8 cellular contexts compared by ENCODE assay signal in the genomic region with DNA sequence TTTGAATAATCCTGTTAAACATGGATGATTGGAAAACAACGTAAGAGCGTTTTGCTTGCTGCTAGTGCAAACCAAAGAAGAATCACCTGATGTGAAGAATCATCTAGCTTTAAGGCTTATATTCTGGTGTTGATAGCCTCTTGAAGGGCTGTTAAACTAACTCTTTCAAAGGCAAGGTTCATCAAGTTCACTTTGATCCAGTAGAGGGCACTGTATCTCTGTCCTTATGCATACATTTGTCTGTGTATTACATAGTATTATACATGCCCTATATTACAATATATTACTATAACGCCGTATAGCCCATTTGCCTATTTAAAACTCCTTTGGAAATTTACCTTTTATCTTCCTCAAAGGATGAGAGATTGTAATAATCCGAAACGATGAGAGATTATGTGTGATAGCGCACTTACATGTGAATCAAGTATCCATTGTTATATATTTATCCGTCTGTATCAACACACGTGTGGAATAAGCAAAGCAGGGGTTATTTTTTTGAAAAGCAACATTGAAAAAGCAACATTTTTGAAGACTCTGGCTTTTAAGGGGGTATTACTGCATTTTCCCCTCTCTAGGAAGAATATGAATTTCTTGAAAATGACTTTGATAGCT. TPM values are rescaled to one million over a fixed set of nuclear protein-coding genes. Genes with fewer than 3 reads are reported as not detected.
DNase-seq lines count a peak whose midpoint lies in the region; ATAC-seq and TF ChIP-seq lines count a peak whose summit lies in the region.

No MANE protein-coding gene starts in this region.

- CTCF ChIA-PET in activated naive CD4-positive, alpha-beta T cell treated with anti-CD3 and anti-CD28 coated beads for 36 hours (lab: Charles Lee), result interaction anchor here (0.7 to 6.3 kb wide), 10 partner anchors 8 to 494 kb away, joined by 3 to 35 read pairs (median 4); no protein-coding TSS in a partner anchor

- H3K4me1 Mint-ChIP-seq in T-helper 17 cell, result no peaks in the 10 kb centered on the region
- no peaks in the 10 kb centered on the region for H3K4me1 Mint-ChIP-seq in glutamatergic neuron (ENCODE audit: low read depth, unreplicated experiment)
- no peaks in the 10 kb centered on the region for H3K4me1 Mint-ChIP-seq in activated naive CD4-positive, alpha-beta T cell treated with anti-CD3 and anti-CD28 coated beads for 36 hours (ENCODE audit: low read depth)

- ATAC-seq in T-helper 17 cell (peak; percentile 63), HG03378 (IDR thresholded peaks at IDR 0.05; ENCODE audit: unreplicated experiment) (no peak)

- peaks cover 2% of the 10 kb centered on the region for H3K9me3 Mint-ChIP-seq in glutamatergic neuron (ENCODE audit: unreplicated experiment)
- H3K9me3 Mint-ChIP-seq in activated naive CD4-positive, alpha-beta T cell treated with anti-CD3 and anti-CD28 coated beads for 36 hours, result peaks cover 3% of the 10 kb centered on the region

- no peaks in the 10 kb centered on the region for H3K9me3 ChIP-seq in T-helper 17 cell (ENCODE audit: control insufficient read depth, low read length, poor library complexity, severe bottlenecking)

- H3K4me3 Mint-ChIP-seq in T-helper 17 cell, result no peak overlapping the region
- H3K4me3 Mint-ChIP-seq in glutamatergic neuron (ENCODE audit: unreplicated experiment), result no peak overlapping the region
- H3K4me3 Mint-ChIP-seq in activated naive CD4-positive, alpha-beta T cell treated with anti-CD3 and anti-CD28 coated beads for 36 hours, result no peak overlapping the region

- in situ Hi-C loops in GM13977 (cut with MboI; ENCODE audit: low pct_unique_long_range_greater_than_20kb, low sequenced_read_pairs, unreplicated experiment), result loop anchor here (10.0 kb wide), 1 partner anchor 487 kb away; no protein-coding TSS in a partner anchor

- H3K36me3 Mint-ChIP-seq in T-helper 17 cell (ENCODE audit: low read depth) (peaks cover 3% of the 10 kb centered on the region), glutamatergic neuron (ENCODE audit: unreplicated experiment) (no peaks in the 10 kb centered on the region)
- no peaks in the 10 kb centered on the region for H3K36me3 Mint-ChIP-seq in activated naive CD4-positive, alpha-beta T cell treated with anti-CD3 and anti-CD28 coated beads for 36 hours (ENCODE audit: low read depth)

- TF ChIP-seq CTCF in AG10803 (conservative IDR thresholded peaks at IDR 0.05; ENCODE audit: low read length) (peak; percentile 78), GM13977 (IDR thresholded peaks at IDR 0.05; ENCODE audit: extremely low read depth, insufficient read depth, missing control alignments) (peak; percentile 65), glutamatergic neuron (IDR thresholded peaks at IDR 0.05; ENCODE audit: partially characterized antibody, unreplicated experiment) (peak; percentile 58)

- no peak overlapping the region for H3K4me3 ChIP-seq in AG10803 (ENCODE audit: low read length)
- H3K4me3 ChIP-seq in skeletal muscle cell (ENCODE audit: low read depth, low read length), result no peak overlapping the region

- peak; percentile 53 for DNase-seq in AG10803 (ENCODE audit: low read depth)
- DNase-seq in GM13977 (ENCODE audit: low spot score), result peak; percentile 72
- peak; percentile 43 for DNase-seq in NCI-H1436 (lab: John Stamatoyannopoulos, UW)
- DNase-seq in T-helper 17 cell, result no peak
- no peak for DNase-seq in glutamatergic neuron
- DNase-seq in skeletal muscle cell (ENCODE audit: low read depth), result peak; percentile 2
- DNase-seq in activated naive CD4-positive, alpha-beta T cell treated with anti-CD3 and anti-CD28 coated beads for 36 hours, result no peak

- H3K27me3 Mint-ChIP-seq in T-helper 17 cell, result peaks cover 74% of the 10 kb centered on the region
- H3K27me3 Mint-ChIP-seq in glutamatergic neuron (ENCODE audit: unreplicated experiment), result no peaks in the 10 kb centered on the region
- peaks cover 27% of the 10 kb centered on the region for H3K27me3 Mint-ChIP-seq in activated naive CD4-positive, alpha-beta T cell treated with anti-CD3 and anti-CD28 coated beads for 36 hours (ENCODE audit: low read depth)

- intact Hi-C loops in activated naive CD4-positive, alpha-beta T cell treated with anti-CD3 and anti-CD28 coated beads for 36 hours (cut with micrococcal nuclease), result loop anchor here (1.0 to 5.0 kb wide), 4 partner anchors 73 to 490 kb away; no protein-coding TSS in a partner anchor

- H3K27ac Mint-ChIP-seq in T-helper 17 cell, result no peak overlapping the region
- H3K27ac Mint-ChIP-seq in glutamatergic neuron (ENCODE audit: unreplicated experiment), result no peak overlapping the region
- no peak overlapping the region for H3K27ac Mint-ChIP-seq in activated naive CD4-positive, alpha-beta T cell treated with anti-CD3 and anti-CD28 coated beads for 36 hours

RNA-seq across cellular contexts. Expression of gene NRN1, which starts 50.8 kb away (rescaled TPM):
- total RNA-seq in T-helper 17 cell (under 1 TPM in 1 of 2 donors, not detected in 1; 0.31 TPM), glutamatergic neuron (ENCODE audit: unreplicated experiment) (48.5 TPM)
- under 1 TPM; 0.20 to 0.45 TPM for total RNA-seq in activated naive CD4-positive, alpha-beta T cell treated with anti-CD3 and anti-CD28 coated beads for 36 hours

Comparison
In these comparisons a context has a peak if more than half of its experiments do, and no peak if none do; other contexts are left out.
1. DNase-seq: peak in AG10803 (single experiment), GM13977 (single experiment), NCI-H1436 (single experiment) and skeletal muscle cell (single experiment); none in T-helper 17 cell (0 of 3), glutamatergic neuron (single experiment) and activated naive CD4-positive, alpha-beta T cell treated with anti-CD3 and anti-CD28 coated beads for 36 hours (single experiment).
2. RNA of gene NRN1, which starts 50.8 kb away (total RNA-seq): 48.5 TPM in glutamatergic neuron (single experiment); 0.20 to 0.45 TPM in activated naive CD4-positive, alpha-beta T cell treated with anti-CD3 and anti-CD28 coated beads for 36 hours and 0.31 TPM in T-helper 17 cell; every median in the first group is over 10 times any median in the second.
3. Peak in every context shown above with its lines, with median percentiles within 50 percentile points of each other: CTCF ChIP-seq.